ENCODE assay signal across 9 cellular contexts in the genomic region with DNA sequence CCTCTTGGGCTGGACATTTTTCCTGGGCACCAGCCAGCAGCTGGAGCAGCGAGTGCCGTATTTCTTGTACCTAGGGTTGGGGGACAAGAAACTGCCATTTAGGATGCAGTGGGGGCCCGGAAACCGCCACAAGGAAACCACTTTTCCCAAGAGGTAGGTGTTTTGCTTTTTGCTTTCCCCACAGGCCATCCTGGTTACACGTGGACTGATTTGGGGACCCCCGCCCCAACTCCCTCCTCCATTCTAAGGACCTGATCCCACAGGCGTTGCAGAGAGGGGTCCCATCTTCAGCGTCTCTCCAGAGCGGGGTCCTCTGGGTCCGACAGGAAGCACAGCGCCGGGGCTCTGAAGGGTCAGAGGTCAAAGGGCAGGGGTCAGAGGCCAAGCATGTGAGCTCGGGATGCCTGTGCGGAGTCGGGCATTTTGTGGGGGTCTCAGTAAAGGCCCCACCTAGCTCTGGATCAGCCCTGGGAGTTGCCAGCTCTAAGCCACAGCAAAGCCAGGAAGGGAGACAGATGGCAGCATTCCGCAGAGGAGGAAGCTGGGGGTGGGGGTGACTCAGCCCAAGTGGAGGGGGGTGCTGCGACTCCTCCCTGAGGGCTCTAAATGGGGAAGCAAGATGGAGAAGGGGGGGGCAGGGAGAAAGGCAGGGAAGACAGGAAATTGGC. TPM values are rescaled to one million over a fixed set of nuclear protein-coding genes. Genes with fewer than 3 reads are reported as not detected.
A peak's percentile ranks its signal among the peaks of the same experiment; 100 is the strongest.
DNase-seq lines count a peak whose midpoint lies in the region; ATAC-seq and TF ChIP-seq lines count a peak whose summit lies in the region.
"Had no signal": no experiment of that assay in that cellular context is flagged by ENCODE, and none has a peak within 500 bp of the region (broad histone marks: within the 10 kb centered on the region; RNA-seq: fewer than 3 reads in every experiment).

No MANE protein-coding gene starts in this region.

- peaks cover 7% of the 10 kb centered on the region for H3K4me1 Mint-ChIP-seq in activated T-helper 1 cell treated with anti-CD3 and anti-CD28 coated beads, Interleukin-12 subunit alpha, Interleukin-12 subunit beta, Interleukin-2, Interleukin-4 antibody, amounts not matched to agents 30 ng/mL and 10 ng/mL and 1 ng/mL, durations not matched to agents 14 hours and 24 hours and 36 hours (ENCODE audit: low read depth)

- H3K36me3 ChIP-seq in right atrium auricular region (no peaks in the 10 kb centered on the region), esophagus squamous epithelium (peaks cover 0 to 10% (median 3%) of the 10 kb centered on the region in 3 donors)
- H3K36me3 ChIP-seq: cardiac muscle cell had no signal

- no peak overlapping the region for H3K4me3 ChIP-seq in right atrium auricular region
- H3K4me3 ChIP-seq in esophagus squamous epithelium, result no peak overlapping the region
- H3K4me3 ChIP-seq: cardiac muscle cell had no signal

- H3K27me3 Mint-ChIP-seq in activated T-helper 1 cell treated with anti-CD3 and anti-CD28 coated beads, Interleukin-12 subunit alpha, Interleukin-12 subunit beta, Interleukin-2, Interleukin-4 antibody, amounts not matched to agents 30 ng/mL and 10 ng/mL and 1 ng/mL, durations not matched to agents 14 hours and 24 hours and 36 hours (ENCODE audit: insufficient read depth), result peaks cover 4% of the 10 kb centered on the region

- ATAC-seq in Right ventricle myocardium superior (ENCODE audit: poor library complexity) (peak; percentile 64), left cardiac atrium (peak; percentile 38 to 40), GM18520 (IDR thresholded peaks at IDR 0.05; ENCODE audit: unreplicated experiment) (no peak)

- H3K27ac ChIP-seq in right atrium auricular region (no peak overlapping the region), esophagus squamous epithelium (peak overlapping the region in 1 of 4 donors; percentile 49)
- H3K27ac ChIP-seq: cardiac muscle cell had no signal

- peak; percentile 63 for DNase-seq in Right ventricle myocardium superior
- DNase-seq in right atrium auricular region (ENCODE audit: low spot score), result no peak
- DNase-seq in SKM-1 (lab: John Stamatoyannopoulos, UW; ENCODE audit: unreplicated experiment), result peak; percentile 20
- DNase-seq in left cardiac atrium, result no peak
- no peak for DNase-seq in esophagus squamous epithelium (lab: John Stamatoyannopoulos, UW)
- DNase-seq in activated T-helper 1 cell treated with anti-CD3 and anti-CD28 coated beads, Interleukin-12 subunit alpha, Interleukin-12 subunit beta, Interleukin-2, Interleukin-4 antibody, amounts not matched to agents 30 ng/mL and 10 ng/mL and 1 ng/mL, durations not matched to agents 14 hours and 24 hours and 36 hours (ENCODE audit: low spot score), result no peak
- no peak for DNase-seq in cerebellar nuclear complex (lab: John Stamatoyannopoulos, UW)

- H3K4me3 Mint-ChIP-seq in activated T-helper 1 cell treated with anti-CD3 and anti-CD28 coated beads, Interleukin-12 subunit alpha, Interleukin-12 subunit beta, Interleukin-2, Interleukin-4 antibody, amounts not matched to agents 30 ng/mL and 10 ng/mL and 1 ng/mL, durations not matched to agents 14 hours and 24 hours and 36 hours, result no peak overlapping the region

- H3K4me1 ChIP-seq in right atrium auricular region (no peaks in the 10 kb centered on the region), esophagus squamous epithelium (no peaks in the 10 kb centered on the region)

- no peak for TF ChIP-seq POLR2A in esophagus squamous epithelium (IDR thresholded peaks at IDR 0.05)

- H3K9me3 Mint-ChIP-seq in activated T-helper 1 cell treated with anti-CD3 and anti-CD28 coated beads, Interleukin-12 subunit alpha, Interleukin-12 subunit beta, Interleukin-2, Interleukin-4 antibody, amounts not matched to agents 30 ng/mL and 10 ng/mL and 1 ng/mL, durations not matched to agents 14 hours and 24 hours and 36 hours, result no peaks in the 10 kb centered on the region

- intact Hi-C loops in Right ventricle myocardium superior (cut with DNase I), result no loop called here
- intact Hi-C loops in left cardiac atrium (cut with DNase I), result no loop called here
- intact Hi-C loops in esophagus squamous epithelium (cut with DNase I), result no loop called here
- intact Hi-C loops in activated T-helper 1 cell treated with anti-CD3 and anti-CD28 coated beads, Interleukin-12 subunit alpha, Interleukin-12 subunit beta, Interleukin-2, Interleukin-4 antibody, amounts not matched to agents 30 ng/mL and 10 ng/mL and 1 ng/mL, durations not matched to agents 14 hours and 24 hours and 36 hours (cut with micrococcal nuclease), result no loop called here

- H3K27ac Mint-ChIP-seq in activated T-helper 1 cell treated with anti-CD3 and anti-CD28 coated beads, Interleukin-12 subunit alpha, Interleukin-12 subunit beta, Interleukin-2, Interleukin-4 antibody, amounts not matched to agents 30 ng/mL and 10 ng/mL and 1 ng/mL, durations not matched to agents 14 hours and 24 hours and 36 hours, result no peak overlapping the region

- H3K9me3 ChIP-seq in right atrium auricular region (no peaks in the 10 kb centered on the region), esophagus squamous epithelium (no peaks in the 10 kb centered on the region)

- TF ChIP-seq CTCF in right atrium auricular region (IDR thresholded peaks at IDR 0.05) (no peak), esophagus squamous epithelium (IDR thresholded peaks at IDR 0.05) (no peak)

- H3K27me3 ChIP-seq in right atrium auricular region, result no peaks in the 10 kb centered on the region
- peaks cover 0 to 10% (median 0%) of the 10 kb centered on the region in 4 donors for H3K27me3 ChIP-seq in esophagus squamous epithelium
- H3K27me3 ChIP-seq: cardiac muscle cell had no signal

- H3K36me3 Mint-ChIP-seq in activated T-helper 1 cell treated with anti-CD3 and anti-CD28 coated beads, Interleukin-12 subunit alpha, Interleukin-12 subunit beta, Interleukin-2, Interleukin-4 antibody, amounts not matched to agents 30 ng/mL and 10 ng/mL and 1 ng/mL, durations not matched to agents 14 hours and 24 hours and 36 hours (ENCODE audit: low read depth), result no peaks in the 10 kb centered on the region

- WGBS in esophagus squamous epithelium, 2 donors, result 66 to 79% methylated on average over 7 to 10 of the region's 17 CpGs

RNA-seq across cellular contexts. Expression of a gene that starts 4.3 kb away (rescaled TPM):
- 0.91 TPM for total RNA-seq in Right ventricle myocardium superior
- total RNA-seq in right atrium auricular region, result under 1 TPM in 1 of 2 donors, not detected in 1; 0.90 TPM
- total RNA-seq in left cardiac atrium, result 1 to 10 TPM; 1.5 to 1.8 TPM
- 1 to 10 TPM in 2 of 4 donors, under 1 TPM in 2; 0.79 to 1.5 (median 1.2) TPM for total RNA-seq in esophagus squamous epithelium
- total RNA-seq in activated T-helper 1 cell treated with anti-CD3 and anti-CD28 coated beads, Interleukin-12 subunit alpha, Interleukin-12 subunit beta, Interleukin-2, Interleukin-4 antibody, amounts not matched to agents 30 ng/mL and 10 ng/mL and 1 ng/mL, durations not matched to agents 14 hours and 24 hours and 36 hours, result 3.5 and 4.2 TPM in 2 replicates

RNA-seq across cellular contexts. Expression of a gene that starts 10.5 kb away (rescaled TPM):
- 19.8 TPM for total RNA-seq in Right ventricle myocardium superior
- 10 to 100 TPM; 12.5 to 20.4 TPM for total RNA-seq in right atrium auricular region
- 10 to 100 TPM; 14.1 to 18.2 TPM for total RNA-seq in left cardiac atrium
- total RNA-seq in esophagus squamous epithelium, result 10 to 100 TPM in 2 of 4 donors, 1 to 10 TPM in 2; 8.0 to 20.7 (median 12.3) TPM
- total RNA-seq in activated T-helper 1 cell treated with anti-CD3 and anti-CD28 coated beads, Interleukin-12 subunit alpha, Interleukin-12 subunit beta, Interleukin-2, Interleukin-4 antibody, amounts not matched to agents 30 ng/mL and 10 ng/mL and 1 ng/mL, durations not matched to agents 14 hours and 24 hours and 36 hours, result 21.6 and 24.4 TPM in 2 replicates

RNA-seq across cellular contexts. Expression of a gene that starts 15.5 kb away (rescaled TPM):
- total RNA-seq in Right ventricle myocardium superior, result 0.11 TPM
- total RNA-seq in right atrium auricular region, result 1 to 10 TPM in 1 of 2 donors, under 1 TPM in 1; 0.22 to 1.7 TPM
- total RNA-seq in left cardiac atrium, result under 1 TPM; 0.71 to 0.86 TPM
- total RNA-seq in esophagus squamous epithelium, result 1 to 10 TPM in 2 of 4 donors, under 1 TPM in 1, not detected in 1; 0.12 to 1.6 (median 1.3) TPM
- total RNA-seq in activated T-helper 1 cell treated with anti-CD3 and anti-CD28 coated beads, Interleukin-12 subunit alpha, Interleukin-12 subunit beta, Interleukin-2, Interleukin-4 antibody, amounts not matched to agents 30 ng/mL and 10 ng/mL and 1 ng/mL, durations not matched to agents 14 hours and 24 hours and 36 hours, result 1.9 TPM in 2 replicates

RNA-seq across cellular contexts. Expression of a gene that starts 18.5 kb away (rescaled TPM):
- total RNA-seq in Right ventricle myocardium superior, result 0.46 TPM
- total RNA-seq in right atrium auricular region, result under 1 TPM in 1 of 2 donors, not detected in 1; 0.55 TPM
- total RNA-seq in left cardiac atrium, result under 1 TPM; 0.42 to 0.85 TPM
- under 1 TPM in 2 of 4 donors, not detected in 2; 0.29 to 0.76 TPM for total RNA-seq in esophagus squamous epithelium
- total RNA-seq in activated T-helper 1 cell treated with anti-CD3 and anti-CD28 coated beads, Interleukin-12 subunit alpha, Interleukin-12 subunit beta, Interleukin-2, Interleukin-4 antibody, amounts not matched to agents 30 ng/mL and 10 ng/mL and 1 ng/mL, durations not matched to agents 14 hours and 24 hours and 36 hours, result 0.59 and 1.0 TPM in 2 replicates

RNA-seq across cellular contexts. Expression of a gene that starts 28.1 kb away (rescaled TPM):
- total RNA-seq in Right ventricle myocardium superior (9.9 TPM), right atrium auricular region (10 to 100 TPM; 14.8 to 24.8 TPM), left cardiac atrium (10 to 100 TPM; 14.0 to 19.3 TPM), esophagus squamous epithelium (10 to 100 TPM; 13.8 to 26.8 (median 19.7) TPM)
- 92.5 and 92.8 TPM in 2 replicates for total RNA-seq in activated T-helper 1 cell treated with anti-CD3 and anti-CD28 coated beads, Interleukin-12 subunit alpha, Interleukin-12 subunit beta, Interleukin-2, Interleukin-4 antibody, amounts not matched to agents 30 ng/mL and 10 ng/mL and 1 ng/mL, durations not matched to agents 14 hours and 24 hours and 36 hours

Comparison
In these comparisons a context has a peak if more than half of its experiments do, and no peak if none do; other contexts are left out.
1. DNase-seq: peak in Right ventricle myocardium superior (single experiment) and SKM-1 (single experiment); none in right atrium auricular region (single experiment), left cardiac atrium (single experiment), esophagus squamous epithelium (single experiment), activated T-helper 1 cell treated with anti-CD3 and anti-CD28 coated beads, Interleukin-12 subunit alpha, Interleukin-12 subunit beta, Interleukin-2, Interleukin-4 antibody, amounts not matched to agents 30 ng/mL and 10 ng/mL and 1 ng/mL, durations not matched to agents 14 hours and 24 hours and 36 hours (single experiment) and cerebellar nuclear complex (0 of 2).